ENCODE assay signal across 18 cellular contexts in genomic region chr14:50794063-50794645, GRCh38. TPM values are rescaled to one million over a fixed set of nuclear protein-coding genes. Genes with fewer than 3 reads are reported as not detected.
DNase-seq lines count a peak whose midpoint lies in the region; ATAC-seq and TF ChIP-seq lines count a peak whose summit lies in the region.
"Had no signal": no experiment of that assay in that cellular context is flagged by ENCODE, and none has a peak within 500 bp of the region (broad histone marks: within the 10 kb centered on the region; RNA-seq: fewer than 3 reads in every experiment).

No MANE protein-coding gene starts in this region.

- H3K9me3 Mint-ChIP-seq in natural killer cell (no peaks in the 10 kb centered on the region), glutamatergic neuron (ENCODE audit: unreplicated experiment) (peaks cover 2% of the 10 kb centered on the region)
- H3K9me3 Mint-ChIP-seq in natural killer cell treated with Interleukin-12 subunit alpha and Interleukin-12 subunit beta and Interleukin-15 and Interleukin-18, amount 100 ng/mL, for 72 hours = no peaks in the 10 kb centered on the region
- H3K9me3 Mint-ChIP-seq: GM23338 had no signal

- H3K79me2 ChIP-seq in OCI-LY7 (ENCODE audit: insufficient read depth, low read depth, low read length) = peaks cover 56% of the 10 kb centered on the region

- H2AFZ ChIP-seq in OCI-LY7 (ENCODE audit: low read length) = peak overlapping the region; percentile 17; the same call in 1 of the 2 replicates
- H2AFZ ChIP-seq: GM23338 had no signal

- H3K27ac ChIP-seq in OCI-LY7 (ENCODE audit: low read depth, low read length, poor library complexity, severe bottlenecking) (peak overlapping the region; percentile 97), heart left ventricle (no peak overlapping the region)
- H3K27ac ChIP-seq: KMS-11, pancreas, Peyer's patch had no signal

- no peak for DNase-seq in natural killer cell
- DNase-seq in natural killer cell treated with Interleukin-12 subunit alpha and Interleukin-12 subunit beta and Interleukin-15 and Interleukin-18, amount 100 ng/mL, for 72 hours (ENCODE audit: low spot score) = no peak
- peak; percentile 54 for DNase-seq in OCI-LY7 (ENCODE audit: low spot score)
- no peak for DNase-seq in glutamatergic neuron
- no peak for DNase-seq in posterior cingulate gyrus
- no peak for DNase-seq in NCI-H146 treated with DMSO at 0.1 percent for 48 hours (lab: John Stamatoyannopoulos, UW; ENCODE audit: unreplicated experiment)
- no peak for DNase-seq in heart left ventricle
- DNase-seq: activated naive CD4-positive, alpha-beta T cell; DMS153; hippocampal formation; kidney glomerular epithelial cell; NCI-H1436; NCI-H524 treated with DMSO at 0.1 percent for 48 hours; pancreas; Peyer's patch had no signal

- H3K9me3 ChIP-seq in OCI-LY7 (ENCODE audit: low read length) (no peaks in the 10 kb centered on the region), heart left ventricle (no peaks in the 10 kb centered on the region)
- H3K9me3 ChIP-seq: pancreas, Peyer's patch had no signal

- BruUV-seq in OCI-LY7 (replicated peaks; lab: Mats Ljungman, UMichigan) = no TSS peak

- H3K27me3 ChIP-seq in heart left ventricle = no peaks in the 10 kb centered on the region
- H3K27me3 ChIP-seq: pancreas, Peyer's patch had no signal

- H3K4me3 Mint-ChIP-seq in natural killer cell (peak overlapping the region; percentile 68), glutamatergic neuron (ENCODE audit: unreplicated experiment) (peak overlapping the region; percentile 71)
- H3K4me3 Mint-ChIP-seq in natural killer cell treated with Interleukin-12 subunit alpha and Interleukin-12 subunit beta and Interleukin-15 and Interleukin-18, amount 100 ng/mL, for 72 hours = no peak overlapping the region
- H3K4me3 Mint-ChIP-seq: GM23338 had no signal

- TF ChIP-seq CTCF in natural killer cell (IDR thresholded peaks at IDR 0.05) (no peak), OCI-LY7 (conservative IDR thresholded peaks at IDR 0.05; ENCODE audit: low read length) (no peak), glutamatergic neuron (IDR thresholded peaks at IDR 0.05; ENCODE audit: partially characterized antibody, unreplicated experiment) (no peak), heart left ventricle (IDR thresholded peaks at IDR 0.05) (no peak)

- no peaks in the 10 kb centered on the region for H3K27me3 Mint-ChIP-seq in natural killer cell (ENCODE audit: low read depth in 2 of 2)
- no peaks in the 10 kb centered on the region for H3K27me3 Mint-ChIP-seq in natural killer cell treated with Interleukin-12 subunit alpha and Interleukin-12 subunit beta and Interleukin-15 and Interleukin-18, amount 100 ng/mL, for 72 hours
- H3K27me3 Mint-ChIP-seq in glutamatergic neuron (ENCODE audit: unreplicated experiment) = no peaks in the 10 kb centered on the region

- peaks cover 100% of the 10 kb centered on the region for H3K4me1 ChIP-seq in OCI-LY7 (ENCODE audit: insufficient read depth, low read length, poor library complexity, severe bottlenecking)
- peaks cover 0 to 36% (median 3%) of the 10 kb centered on the region in 12 donors for H3K4me1 ChIP-seq in heart left ventricle
- H3K4me1 ChIP-seq: pancreas had no signal

- H3K9me2 ChIP-seq in OCI-LY7 (ENCODE audit: insufficient read depth, low read length) = no peaks in the 10 kb centered on the region

- H3K36me3 Mint-ChIP-seq in natural killer cell (no peaks in the 10 kb centered on the region), glutamatergic neuron (ENCODE audit: unreplicated experiment) (peaks cover 7% of the 10 kb centered on the region)
- peaks cover 5% of the 10 kb centered on the region for H3K36me3 Mint-ChIP-seq in natural killer cell treated with Interleukin-12 subunit alpha and Interleukin-12 subunit beta and Interleukin-15 and Interleukin-18, amount 100 ng/mL, for 72 hours

- POLR2A ChIA-PET in OCI-LY7 (lab: Charles Lee) = interaction anchor here (0.5 to 18.1 kb wide), 20 partner anchors 8 to 1998 kb away, joined by 3 to 404 read pairs (median 6); partner anchors contain the start of gene NIN

- H3K4me2 ChIP-seq in OCI-LY7 (ENCODE audit: low read length) = peak overlapping the region; percentile 83
- H3K4me2 ChIP-seq: GM23338, KMS-11 had no signal

- peak overlapping the region; percentile 69 to 74 for H3K27ac Mint-ChIP-seq in natural killer cell
- H3K27ac Mint-ChIP-seq in natural killer cell treated with Interleukin-12 subunit alpha and Interleukin-12 subunit beta and Interleukin-15 and Interleukin-18, amount 100 ng/mL, for 72 hours = peak overlapping the region in 1 of 2 donors; percentile 31
- H3K27ac Mint-ChIP-seq in glutamatergic neuron (ENCODE audit: unreplicated experiment) = peak overlapping the region; percentile 83
- H3K27ac Mint-ChIP-seq: GM23338 had no signal

- peaks cover 38% of the 10 kb centered on the region; the same call in 1 of the 2 replicates for H3K36me3 ChIP-seq in OCI-LY7 (ENCODE audit: insufficient read depth, low read length)
- H3K36me3 ChIP-seq in heart left ventricle = peaks cover 0 to 36% (median 21%) of the 10 kb centered on the region in 9 donors
- H3K36me3 ChIP-seq: pancreas had no signal

- H4K20me1 ChIP-seq in OCI-LY7 (ENCODE audit: insufficient read depth, low read length) = no peaks in the 10 kb centered on the region

- CTCF ChIA-PET in OCI-LY7 (lab: Charles Lee; ENCODE audit: unreplicated experiment) = interaction anchor here (0.9 to 2.8 kb wide), 5 partner anchors 8 to 66 kb away, joined by 4 to 24 read pairs (median 9); no protein-coding TSS in a partner anchor

- H3K4me3 ChIP-seq in OCI-LY7 (ENCODE audit: low read depth, low read length, poor library complexity, severe bottlenecking) (peak overlapping the region; percentile 61), heart left ventricle (no peak overlapping the region)
- H3K4me3 ChIP-seq: GM23338, pancreas, Peyer's patch had no signal

- H3K4me1 Mint-ChIP-seq in natural killer cell = peaks cover 63 to 69% of the 10 kb centered on the region in 2 donors
- H3K4me1 Mint-ChIP-seq in natural killer cell treated with Interleukin-12 subunit alpha and Interleukin-12 subunit beta and Interleukin-15 and Interleukin-18, amount 100 ng/mL, for 72 hours (ENCODE audit: low read depth in 2 of 2) = peaks cover 35 to 40% of the 10 kb centered on the region in 2 donors
- peaks cover 63% of the 10 kb centered on the region for H3K4me1 Mint-ChIP-seq in glutamatergic neuron (ENCODE audit: low read depth, unreplicated experiment)

- no peak for TF ChIP-seq POLR2A in heart left ventricle (IDR thresholded peaks at IDR 0.05)

- peak in 2 of 3 donors; percentile 32 to 41 for ATAC-seq in natural killer cell
- ATAC-seq in natural killer cell treated with Interleukin-12 subunit alpha and Interleukin-12 subunit beta and Interleukin-15 and Interleukin-18, amount 100 ng/mL, for 72 hours = no peak
- no peak for ATAC-seq in GM18502 (IDR thresholded peaks at IDR 0.05; ENCODE audit: poor library complexity, unreplicated experiment)
- no peak for ATAC-seq in heart left ventricle
- ATAC-seq: GM23338, pancreas had no signal

- WGBS in heart left ventricle, 4 donors = 48 to 66% (median 54%) methylated on average over 8 of the region's 8 CpGs

- intact Hi-C loops in natural killer cell (cut with micrococcal nuclease) (no loop called here), OCI-LY7 (cut with micrococcal nuclease; ENCODE audit: unreplicated experiment) (loop anchor here (10.0 kb wide), 1 partner anchor 451 kb away; the partner anchor contains the start of gene TMX1), posterior cingulate gyrus (cut with DNase I) (no loop called here), heart left ventricle (cut with DNase I) (loop anchor here in 3 of 10 donors (5.0 to 10.0 kb wide), 4 partner anchors 33 to 68 kb away; partner anchors contain the start of gene NIN (in 1 of the 3))

RNA-seq across cellular contexts. Expression of gene NIN, which starts 36.8 kb away (rescaled TPM):
- 100 to 1,000 TPM in 2 of 3 donors, 10 to 100 TPM in 1; 90.8 to 127 (median 118) TPM for total RNA-seq in natural killer cell
- total RNA-seq in natural killer cell treated with Interleukin-12 subunit alpha and Interleukin-12 subunit beta and Interleukin-15 and Interleukin-18, amount 100 ng/mL, for 72 hours = 10 to 100 TPM; 52.0 to 74.5 TPM
- 79.5 and 95.3 TPM in 2 replicates for total RNA-seq in OCI-LY7 (2014; rRNA removed; shearing (Covaris generic))
- total RNA-seq in OCI-LY7 (2022) = 157 and 189 TPM in 2 replicates
- total RNA-seq in glutamatergic neuron (ENCODE audit: unreplicated experiment) = 104 TPM
- 10 to 100 TPM; 17.9 to 48.3 (median 25.8) TPM for total RNA-seq in heart left ventricle
- polyA plus RNA-seq in heart left ventricle = 10 to 100 TPM; 11.7 to 12.5 TPM

Comparison
In these comparisons a context has a peak if more than half of its experiments do, and no peak if none do; other contexts are left out.
1. ATAC-seq: peak in natural killer cell (2 of 3); none in natural killer cell treated with Interleukin-12 subunit alpha and Interleukin-12 subunit beta and Interleukin-15 and Interleukin-18, amount 100 ng/mL, for 72 hours (0 of 2), GM18502 (single experiment) and heart left ventricle (0 of 4).